20 cellular contexts compared by ENCODE assay signal in the genomic region with DNA sequence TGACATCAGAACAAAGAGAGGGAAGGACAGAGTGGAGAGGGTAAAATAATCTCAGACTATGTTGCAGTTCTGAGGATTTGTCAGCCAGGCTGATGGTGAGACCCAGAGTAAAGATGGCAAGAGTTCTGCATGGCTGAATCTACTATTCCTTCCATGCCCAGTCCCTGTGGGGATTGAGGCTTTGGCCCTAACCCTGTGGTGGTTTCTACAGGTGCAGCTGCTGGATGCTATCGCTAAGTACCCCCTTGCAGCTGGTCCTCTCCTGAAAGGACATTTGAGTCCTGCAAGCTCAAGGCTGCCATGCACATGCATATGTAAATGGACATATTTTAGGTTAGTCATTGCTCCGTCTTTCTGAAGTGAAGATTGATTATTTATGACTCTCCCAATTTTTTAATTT.
DNase-seq lines count a peak whose midpoint lies in the region; ATAC-seq, FAIRE-seq and TF ChIP-seq lines count a peak whose summit lies in the region.
"Had no signal": no experiment of that assay in that cellular context is flagged by ENCODE, and none has a peak within 500 bp of the region (broad histone marks: within the 10 kb centered on the region; RNA-seq: fewer than 3 reads in every experiment).

No MANE protein-coding gene starts in this region.

- H3K27me3 Mint-ChIP-seq in glutamatergic neuron (ENCODE audit: unreplicated experiment): no peaks in the 10 kb centered on the region
- H3K27me3 Mint-ChIP-seq: CD4-positive, alpha-beta T cell had no signal

- no peak overlapping the region for H2BK20ac ChIP-seq in H1 (ENCODE audit: low read length)

- H3K9me3 ChIP-seq in H1 (ENCODE audit: insufficient read depth in 2 of 2, low read depth in 1 of 2, low read length in 1 of 2) (no peaks in the 10 kb centered on the region), hepatocyte (ENCODE audit: low read depth) (no peaks in the 10 kb centered on the region)
- H3K9me3 ChIP-seq: A549, Caco-2, HAP-1 had no signal

- no peak overlapping the region for H4K5ac ChIP-seq in H1 (ENCODE audit: insufficient read length, low read depth, low read length)

- H2BK12ac ChIP-seq in H1 (ENCODE audit: low read depth, low read length): no peak overlapping the region

- H3K27me3 ChIP-seq in H1 (replicated peaks in 1 of 4; ENCODE audit: control insufficient read depth in 3 of 4, extremely low read depth in 1 of 4, insufficient read depth in 3 of 4, low read length in 3 of 4) (no peaks in the 10 kb centered on the region), hepatocyte (no peaks in the 10 kb centered on the region)

- H2BK15ac ChIP-seq in H1 (ENCODE audit: low read length): no peak overlapping the region

- H3K27ac Mint-ChIP-seq in glutamatergic neuron (ENCODE audit: unreplicated experiment): no peak overlapping the region
- H3K27ac Mint-ChIP-seq: CD4-positive, alpha-beta T cell had no signal

- no peak overlapping the region for H3K4me3 Mint-ChIP-seq in glutamatergic neuron (ENCODE audit: unreplicated experiment)
- H3K4me3 Mint-ChIP-seq: CD4-positive, alpha-beta T cell had no signal

- H4K20me1 ChIP-seq in H1 (replicated peaks in 1 of 2; ENCODE audit: control insufficient read depth in 1 of 2, insufficient read depth in 2 of 2, low read length in 2 of 2): no peaks in the 10 kb centered on the region
- H4K20me1 ChIP-seq in hepatocyte (ENCODE audit: insufficient read depth, poor library complexity, severe bottlenecking): no peaks in the 10 kb centered on the region

- H3K36me3 ChIP-seq in H1 (ENCODE audit: control insufficient read depth in 2 of 4, insufficient read depth in 4 of 4, low read length in 3 of 4): no peaks in the 10 kb centered on the region
- no peaks in the 10 kb centered on the region for H3K36me3 ChIP-seq in hepatocyte (replicated peaks; ENCODE audit: insufficient read depth, low read depth)
- H3K36me3 ChIP-seq: HAP-1 had no signal

- POLR2A ChIA-PET in H1 (lab: Charles Lee; ENCODE audit: partially characterized antibody): no interaction called here

- 95% methylated on average over 2 of the region's 2 CpGs; no CpG with 5 or more reads in 1 of the 2 experiments for WGBS in H1 (ENCODE audit: extremely low coverage in 1 of 2, insufficient coverage in 1 of 2, insufficient read length in 1 of 2, insufficient replicate concordance in 2 of 2, low coverage in 1 of 2, low lambda C conversion rate in 2 of 2, missing lambda C conversion rate in 1 of 2), 2 experiments
- WGBS in hepatocyte (ENCODE audit: low lambda C conversion rate, missing lambda C conversion rate): 93% methylated on average over 2 of the region's 2 CpGs

- H3K27ac ChIP-seq in H1 (ENCODE audit: low read depth, low read length) (no peak overlapping the region), hepatocyte (no peak overlapping the region)
- H3K27ac ChIP-seq: 22Rv1, A549 had no signal

- peaks cover 5% of the 10 kb centered on the region for H3K4me1 Mint-ChIP-seq in glutamatergic neuron (ENCODE audit: low read depth, unreplicated experiment)

- no peak overlapping the region for H3K4me3 ChIP-seq in H1 (ENCODE audit: extremely low read depth in 1 of 4, insufficient read depth in 2 of 4, low read depth in 3 of 4, low read length in 4 of 4)
- no peak overlapping the region for H3K4me3 ChIP-seq in hepatocyte
- H3K4me3 ChIP-seq: A549, HAP-1 had no signal

- H3K18ac ChIP-seq in H1 (ENCODE audit: extremely low read depth, low read length): no peak overlapping the region

- no peak for FAIRE-seq in H1 (lab: Jason Lieb, UNC)
- FAIRE-seq: A549, D721Med, GM12892, GM18507, GM19239 had no signal

- H3K14ac ChIP-seq in H1 (ENCODE audit: insufficient read length): no peak overlapping the region

- H3K79me2 ChIP-seq in H1 (ENCODE audit: control insufficient read depth in 1 of 2, insufficient read depth in 2 of 2, low read length in 2 of 2) (no peaks in the 10 kb centered on the region), hepatocyte (no peaks in the 10 kb centered on the region)

- CTCF ChIA-PET in H1 (lab: Charles Lee; ENCODE audit: partially characterized antibody): no interaction called here

- DNase-seq in NCI-H187 (lab: John Stamatoyannopoulos, UW) (peak; percentile 1 to 18), NCI-H187 treated with DMSO at 0.1 percent for 48 hours (lab: John Stamatoyannopoulos, UW) (no peak), NCI-H526 treated with DMSO at 0.1 percent for 48 hours (lab: John Stamatoyannopoulos, UW) (peak; percentile 50), H1 (ENCODE audit: low read depth in 1 of 2, low spot score in 2 of 2) (no peak), CD1c-positive myeloid dendritic cell (ENCODE audit: extremely low spot score) (no peak), glutamatergic neuron (no peak), hepatocyte (ENCODE audit: low spot score) (no peak)
- DNase-seq: C1 segment of cervical spinal cord; Caco-2; CD4-positive, alpha-beta T cell; DMS79; GDM1 had no signal

- H3K4me1 ChIP-seq in H1 (replicated peaks in 1 of 4; ENCODE audit: control insufficient read depth in 3 of 4, insufficient read depth in 4 of 4, low read length in 3 of 4) (no peaks in the 10 kb centered on the region), hepatocyte (ENCODE audit: insufficient read depth) (no peaks in the 10 kb centered on the region)
- H3K4me1 ChIP-seq: A549, Caco-2, HAP-1 had no signal

- H3K79me1 ChIP-seq in H1 (ENCODE audit: low read depth, low read length): no peaks in the 10 kb centered on the region

- H3K36me3 Mint-ChIP-seq in glutamatergic neuron (ENCODE audit: unreplicated experiment): no peaks in the 10 kb centered on the region

- no peak for TF ChIP-seq POLR2A in H1 (IDR thresholded peaks at IDR 0.05; ENCODE audit: control extremely low read depth in 1 of 2, low read depth in 2 of 2, low read length in 2 of 2)

- ATAC-seq in GM18867 (IDR thresholded peaks at IDR 0.05; ENCODE audit: unreplicated experiment): no peak
- ATAC-seq: A549 had no signal

- H2AFZ ChIP-seq in H1 (ENCODE audit: low read length) (no peak overlapping the region), hepatocyte (no peak overlapping the region)

- no peak overlapping the region for H2AK5ac ChIP-seq in H1 (ENCODE audit: low read depth, low read length)

- H4K91ac ChIP-seq in H1 (replicated peaks; ENCODE audit: insufficient read length, low read length): no peak overlapping the region

- H3K9ac ChIP-seq in H1 (replicated peaks in 1 of 4; ENCODE audit: extremely low read depth in 1 of 4, low read depth in 3 of 4, low read length in 3 of 4): no peak overlapping the region

- no peaks in the 10 kb centered on the region for H3K9me3 Mint-ChIP-seq in glutamatergic neuron (ENCODE audit: unreplicated experiment)

- H3K56ac ChIP-seq in H1 (replicated peaks; ENCODE audit: insufficient read length, low read depth, low read length): peak overlapping the region; percentile 25

- no peak for TF ChIP-seq EP300 in H1 (IDR thresholded peaks at IDR 0.05; ENCODE audit: borderline replicate concordance in 1 of 2, low read depth in 2 of 2, low read length in 2 of 2)

- no peak for TF ChIP-seq RAD21 in H1 (IDR thresholded peaks at IDR 0.05 in 1 of 2, conservative IDR thresholded peaks at IDR 0.05 in 1 of 2; ENCODE audit: low read depth in 2 of 2, low read length in 2 of 2)

- H4K8ac ChIP-seq in H1 (ENCODE audit: extremely low read depth, insufficient read depth, low read length): no peak overlapping the region

- TF ChIP-seq CTCF in H1 (IDR thresholded peaks at IDR 0.05; ENCODE audit: control extremely low read depth in 1 of 3, insufficient read depth in 1 of 3, low read depth in 1 of 3, low read length in 3 of 3): no peak
- no peak for TF ChIP-seq CTCF in glutamatergic neuron (IDR thresholded peaks at IDR 0.05; ENCODE audit: partially characterized antibody, unreplicated experiment)
- TF ChIP-seq CTCF in hepatocyte (IDR thresholded peaks at IDR 0.05; ENCODE audit: poor library complexity): no peak

- no peaks in the 10 kb centered on the region for H3K9me2 ChIP-seq in hepatocyte (replicated peaks; ENCODE audit: insufficient read depth)

- H3K23me2 ChIP-seq in H1 (ENCODE audit: low read depth, low read length): no peaks in the 10 kb centered on the region

- no peak overlapping the region for H3K4ac ChIP-seq in H1 (replicated peaks; ENCODE audit: insufficient read length, low read depth, low read length)

- H3K4me2 ChIP-seq in H1 (ENCODE audit: insufficient read depth in 1 of 2, low read depth in 2 of 2, low read length in 2 of 2) (no peak overlapping the region), hepatocyte (no peak overlapping the region)
- H3K4me2 ChIP-seq: A549 had no signal

- H2BK120ac ChIP-seq in H1 (replicated peaks; ENCODE audit: low read depth, low read length): no peak overlapping the region

- H2BK5ac ChIP-seq in H1 (ENCODE audit: low read depth, low read length): no peak overlapping the region

- H3K23ac ChIP-seq in H1 (ENCODE audit: insufficient read length): no peak overlapping the region

TF ChIP-seq in H1, 55 proteins besides CTCF, POLR2A, EP300 and RAD21 (continues in another document):
- TF ChIP-seq, protein P1, sequence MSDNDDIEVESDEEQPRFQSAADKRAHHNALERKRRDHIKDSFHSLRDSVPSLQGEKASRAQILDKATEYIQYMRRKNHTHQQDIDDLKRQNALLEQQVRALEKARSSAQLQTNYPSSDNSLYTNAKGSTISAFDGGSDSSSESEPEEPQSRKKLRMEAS (IDR thresholded peaks at IDR 0.05): no peak
- TF ChIP-seq JUND (IDR thresholded peaks at IDR 0.05; ENCODE audit: low read length) (no peak), SRF (IDR thresholded peaks at IDR 0.05; ENCODE audit: low read depth, low read length) (no peak), BCL11A (IDR thresholded peaks at IDR 0.05; ENCODE audit: low read depth in 2 of 2, low read length in 2 of 2) (no peak), CHD1 (IDR thresholded peaks at IDR 0.05; ENCODE audit: low read depth, low read length) (no peak), TAF7 (optimal IDR thresholded peaks at IDR 0.05; ENCODE audit: borderline replicate concordance, low read depth, low read length) (no peak), KDM5A (IDR thresholded peaks at IDR 0.05; ENCODE audit: low read length) (no peak), EGR1 (IDR thresholded peaks at IDR 0.05; ENCODE audit: borderline replicate concordance, low read depth, low read length) (no peak), ATF2 (IDR thresholded peaks at IDR 0.05; ENCODE audit: low read length) (no peak), YY1 (IDR thresholded peaks at IDR 0.05; ENCODE audit: low read depth, low read length) (no peak)

Comparison
In these comparisons a context has a peak if more than half of its experiments do, and no peak if none do; other contexts are left out.
1. DNase-seq: peak in NCI-H187 (2 of 2) and NCI-H526 treated with DMSO at 0.1 percent for 48 hours (single experiment); none in NCI-H187 treated with DMSO at 0.1 percent for 48 hours (single experiment), H1 (0 of 2), CD1c-positive myeloid dendritic cell (single experiment), glutamatergic neuron (single experiment) and hepatocyte (single experiment).